ENCODE assay signal across 19 cellular contexts in genomic region chr7:115980175-115980574, GRCh38. TPM values are rescaled to one million over a fixed set of nuclear protein-coding genes. Genes with fewer than 3 reads are reported as not detected.
"Had no signal": no experiment of that assay in that cellular context is flagged by ENCODE, and none has a peak within 500 bp of the region (broad histone marks: within the 10 kb centered on the region; RNA-seq: fewer than 3 reads in every experiment).

No MANE protein-coding gene starts in this region.

- DNase-seq: effector memory CD4-positive, alpha-beta T cell; gastrocnemius medialis; heart right ventricle; hypothalamus; kidney glomerular epithelial cell; mammary epithelial cell; naive thymus-derived CD4-positive, alpha-beta T cell; posterior cingulate gyrus; sigmoid colon; stimulated activated CD4-positive, alpha-beta T cell treated with anti-CD3 and anti-CD28 coated beads, Interleukin-2, amount 100 ng/mL, for 24 hours; stimulated activated naive CD4-positive, alpha-beta T cell treated with Interleukin-2 at 50 U/mL for 16 hours had no signal

- H3K4me1 ChIP-seq: gastrocnemius medialis, heart right ventricle, right atrium auricular region, sigmoid colon, vagina had no signal

- H3K27me3 ChIP-seq: gastrocnemius medialis, heart right ventricle, right atrium auricular region, sigmoid colon, vagina had no signal

- ATAC-seq: esophagus mucosa; gastrocnemius medialis; heart right ventricle; naive thymus-derived CD4-positive, alpha-beta T cell had no signal

- H3K9me3 ChIP-seq: gastrocnemius medialis, heart right ventricle, right atrium auricular region, sigmoid colon, vagina had no signal

- H3K27me3 Mint-ChIP-seq: naive thymus-derived CD4-positive, alpha-beta T cell; type B pancreatic cell had no signal

- H3K4me1 Mint-ChIP-seq: naive thymus-derived CD4-positive, alpha-beta T cell had no signal

- H3K4me3 ChIP-seq: gastrocnemius medialis, heart right ventricle, right atrium auricular region, sigmoid colon, skin epidermis, vagina had no signal

- FAIRE-seq: endometrium, islet of Langerhans had no signal

- H3K27ac Mint-ChIP-seq: naive thymus-derived CD4-positive, alpha-beta T cell; type B pancreatic cell had no signal

- H3K4me3 Mint-ChIP-seq: naive thymus-derived CD4-positive, alpha-beta T cell; type B pancreatic cell had no signal

- H3K27ac ChIP-seq: gastrocnemius medialis, heart right ventricle, right atrium auricular region, sigmoid colon, skin epidermis, vagina had no signal

- H3K36me3 Mint-ChIP-seq: naive thymus-derived CD4-positive, alpha-beta T cell; type B pancreatic cell had no signal

- H3K9me3 Mint-ChIP-seq: type B pancreatic cell had no signal

- H3K36me3 ChIP-seq: gastrocnemius medialis, heart right ventricle, right atrium auricular region, sigmoid colon, vagina had no signal

RNA-seq across cellular contexts. Expression of gene TFEC, which starts 50.4 kb away (rescaled TPM):
- total RNA-seq: osteocyte had no signal
